In genomic region chr2:169711751-169712509, GRCh38 we compare ENCODE assay signal across 19 cellular contexts. TPM values are rescaled to one million over a fixed set of nuclear protein-coding genes. Genes with fewer than 3 reads are reported as not detected.
A peak's percentile ranks its signal among the peaks of the same experiment; 100 is the strongest.
DNase-seq lines count a peak whose midpoint lies in the region; ATAC-seq and TF ChIP-seq lines count a peak whose summit lies in the region.
"Had no signal": no experiment of that assay in that cellular context is flagged by ENCODE, and none has a peak within 500 bp of the region (broad histone marks: within the 10 kb centered on the region; RNA-seq: fewer than 3 reads in every experiment).

No MANE protein-coding gene starts in this region.

- intact Hi-C loops in left colon (cut with DNase I, micrococcal nuclease): no loop called here

- H3K9me3 ChIP-seq in AG04450 (ENCODE audit: control insufficient read depth, insufficient read depth, low read length): no peaks in the 10 kb centered on the region
- H3K9me3 ChIP-seq: adrenal gland, esophagus muscularis mucosa, pancreas, sigmoid colon had no signal

- peak; percentile 28 for ATAC-seq in left colon
- ATAC-seq in HG02970 (IDR thresholded peaks at IDR 0.05; ENCODE audit: low FRiP score, unreplicated experiment): no peak
- ATAC-seq: naive thymus-derived CD8-positive, alpha-beta T cell; pancreas; stimulated activated memory B cell treated with anti-CD40 and anti-IgM and Interleukin-4, amounts not matched to agents 10 μg/mL and 1 μg/mL and 100 μg/mL, for 72 hours had no signal

- peaks cover 0 to 3% of the 10 kb centered on the region in 2 donors for H3K4me1 Mint-ChIP-seq in immature natural killer cell
- H3K4me1 Mint-ChIP-seq: stimulated activated memory B cell treated with anti-CD40 and anti-IgM and Interleukin-4, amounts not matched to agents 10 μg/mL and 1 μg/mL and 100 μg/mL, for 72 hours had no signal

- H3K27me3 Mint-ChIP-seq in immature natural killer cell (ENCODE audit: low read depth in 3 of 3): peaks cover 0 to 4% (median 2%) of the 10 kb centered on the region in 3 donors
- H3K27me3 Mint-ChIP-seq: activated CD4-positive, alpha-beta T cell treated with anti-CD3 and anti-CD28 coated beads, Interleukin-2, amount 10 ng/mL, durations not matched to agents 24 days and 14 days; stimulated activated memory B cell treated with anti-CD40 and anti-IgM and Interleukin-4, amounts not matched to agents 10 μg/mL and 1 μg/mL and 100 μg/mL, for 72 hours had no signal

- DNase-seq in AG04450 (ENCODE audit: low read depth, low spot score): no peak
- DNase-seq in HT1080 (ENCODE audit: low read depth): peak; percentile 20
- peak; percentile 7 for DNase-seq in SW480 (ENCODE audit: low spot score)
- peak; percentile 45 to 65 for DNase-seq in left colon
- DNase-seq in germinal center (ENCODE audit: low spot score): no peak
- DNase-seq in C1 segment of cervical spinal cord (lab: John Stamatoyannopoulos, UW): no peak
- DNase-seq in immature natural killer cell: no peak
- DNase-seq: activated CD4-positive, alpha-beta T cell treated with anti-CD3 and anti-CD28 coated beads, Interleukin-2, amount 10 ng/mL, durations not matched to agents 24 days and 14 days; adrenal gland; GM23248; naive thymus-derived CD8-positive, alpha-beta T cell; NCI-H1436; pancreas; sigmoid colon; T-helper 1 cell had no signal

- no peak overlapping the region for H3K27ac Mint-ChIP-seq in immature natural killer cell
- H3K27ac Mint-ChIP-seq: activated CD4-positive, alpha-beta T cell treated with anti-CD3 and anti-CD28 coated beads, Interleukin-2, amount 10 ng/mL, durations not matched to agents 24 days and 14 days; activated T-helper 2 cell treated with anti-CD3 and anti-CD28 coated beads, Interferon-gamma antibody, Interleukin-2, Interleukin-4, amounts not matched to agents 10 μg/mL and 5 μg/mL and 100 μg/mL, durations not matched to agents 14 hours and 24 hours and 36 hours; stimulated activated memory B cell treated with anti-CD40 and anti-IgM and Interleukin-4, amounts not matched to agents 10 μg/mL and 1 μg/mL and 100 μg/mL, for 72 hours had no signal

- H3K27me3 ChIP-seq in AG04450 (ENCODE audit: control insufficient read depth, insufficient read depth, low read length): no peaks in the 10 kb centered on the region
- H3K27me3 ChIP-seq: adrenal gland, esophagus muscularis mucosa, pancreas, sigmoid colon had no signal

- CTCF ChIA-PET in AG04450 (lab: Charles Lee): no interaction called here

- no peak overlapping the region for H3K4me3 ChIP-seq in AG04450 (ENCODE audit: low read depth, low read length)
- H3K4me3 ChIP-seq: adrenal gland, esophagus muscularis mucosa, GM23248, pancreas, sigmoid colon had no signal

- no peak for TF ChIP-seq CTCF in AG04450 (IDR thresholded peaks at IDR 0.05; ENCODE audit: low read depth, low read length)

- POLR2A ChIA-PET in AG04450 (lab: Yijun Ruan, JAX): no interaction called here

- peak overlapping the region; percentile 21 for H3K27ac ChIP-seq in AG04450 (ENCODE audit: low read depth, low read length)
- H3K27ac ChIP-seq: adrenal gland, esophagus muscularis mucosa, GM23248, pancreas, sigmoid colon had no signal

- peaks cover 0 to 5% (median 0%) of the 10 kb centered on the region in 3 donors for H3K36me3 Mint-ChIP-seq in immature natural killer cell

- H3K9me3 Mint-ChIP-seq in immature natural killer cell: no peaks in the 10 kb centered on the region

- no peak overlapping the region for H3K4me3 Mint-ChIP-seq in immature natural killer cell
- H3K4me3 Mint-ChIP-seq: activated CD4-positive, alpha-beta T cell treated with anti-CD3 and anti-CD28 coated beads, Interleukin-2, amount 10 ng/mL, durations not matched to agents 24 days and 14 days; naive thymus-derived CD8-positive, alpha-beta T cell; stimulated activated memory B cell treated with anti-CD40 and anti-IgM and Interleukin-4, amounts not matched to agents 10 μg/mL and 1 μg/mL and 100 μg/mL, for 72 hours had no signal

RNA-seq across cellular contexts. Expression of gene PHOSPHO2, which starts 17.7 kb away (rescaled TPM):
- polyA plus RNA-seq in AG04450 (2011; rRNA removed): 1.3 and 1.9 TPM in 2 replicates
- 0.35 and 0.60 TPM in 2 replicates for polyA minus RNA-seq in AG04450 (2011; rRNA and poly(A)+ RNA removed)
- total RNA-seq in HT1080 (2014; rRNA removed; shearing (Covaris generic)): 1.9 and 5.8 TPM in 2 replicates
- 2.9 and 3.6 TPM in 2 replicates for polyA plus RNA-seq in HT1080 (2015; cell fraction: cytosol; rRNA removed)
- polyA plus RNA-seq in HT1080 (2015; cell fraction: nucleus; rRNA removed): 4.1 and 6.4 TPM in 2 replicates
- total RNA-seq in left colon: 1 to 10 TPM; 7.4 to 8.3 TPM
- polyA plus RNA-seq in immature natural killer cell: 1 to 10 TPM; 2.5 to 4.5 (median 2.7) TPM

RNA-seq across cellular contexts. Expression of gene CFAP210, which starts 17.7 kb away (rescaled TPM):
- not detected in 2 replicates for polyA plus RNA-seq in AG04450 (2011; rRNA removed)
- not detected in 2 replicates for polyA minus RNA-seq in AG04450 (2011; rRNA and poly(A)+ RNA removed)
- not detected in 2 replicates for total RNA-seq in HT1080 (2014; rRNA removed; shearing (Covaris generic))
- 0.10 and 0.14 TPM in 2 replicates for polyA plus RNA-seq in HT1080 (2015; cell fraction: cytosol; rRNA removed)
- polyA plus RNA-seq in HT1080 (2015; cell fraction: nucleus; rRNA removed): 0.27 TPM in 1 of 2 replicates, not detected in the other
- not detected for total RNA-seq in left colon
- polyA plus RNA-seq in immature natural killer cell: not detected
- total RNA-seq: activated CD4-positive, alpha-beta T cell treated with anti-CD3 and anti-CD28 coated beads, Interleukin-2, amount 10 ng/mL, durations not matched to agents 24 days and 14 days; activated T-helper 2 cell treated with anti-CD3 and anti-CD28 coated beads, Interferon-gamma antibody, Interleukin-2, Interleukin-4, amounts not matched to agents 10 μg/mL and 5 μg/mL and 100 μg/mL, durations not matched to agents 14 hours and 24 hours and 36 hours; adrenal gland; GM23248; naive thymus-derived CD8-positive, alpha-beta T cell; sigmoid colon had no signal
- polyA plus RNA-seq: naive thymus-derived CD8-positive, alpha-beta T cell had no signal

RNA-seq across cellular contexts. Expression of gene KLHL23, which starts 21.7 kb away (rescaled TPM):
- polyA plus RNA-seq in AG04450 (2011; rRNA removed): 5.9 and 8.0 TPM in 2 replicates
- 8.3 and 9.7 TPM in 2 replicates for polyA minus RNA-seq in AG04450 (2011; rRNA and poly(A)+ RNA removed)
- 23.6 and 28.1 TPM in 2 replicates for total RNA-seq in HT1080 (2014; rRNA removed; shearing (Covaris generic))
- polyA plus RNA-seq in HT1080 (2015; cell fraction: cytosol; rRNA removed): 12.9 and 15.8 TPM in 2 replicates
- polyA plus RNA-seq in HT1080 (2015; cell fraction: nucleus; rRNA removed): 10.7 and 15.1 TPM in 2 replicates
- total RNA-seq in left colon: 10 to 100 TPM in 1 of 2 donors, 1 to 10 TPM in 1; 9.7 to 12.9 TPM
- 1 to 10 TPM; 1.3 to 2.6 (median 2.5) TPM for polyA plus RNA-seq in immature natural killer cell

Comparison
In these comparisons a context has a peak if more than half of its experiments do, and no peak if none do; other contexts are left out.
1. DNase-seq: peak in HT1080 (single experiment), SW480 (single experiment) and left colon (2 of 2); none in AG04450 (single experiment), germinal center (single experiment), C1 segment of cervical spinal cord (0 of 14) and immature natural killer cell (0 of 3).